ENCODE assay signal across 1 cellular context in genomic region chr7:128045766-128046165, GRCh38.
TF ChIP-seq lines count a peak whose summit lies in the region.

No MANE protein-coding gene starts in this region.

TF ChIP-seq in IMR-90, 13 proteins besides CTCF, POLR2A, EP300 and RAD21 (continued from another document):
- TF ChIP-seq ELK1 (IDR thresholded peaks at IDR 0.05; ENCODE audit: borderline replicate concordance, low read depth, low read length): no peak
- TF ChIP-seq MXI1 (IDR thresholded peaks at IDR 0.05; ENCODE audit: borderline replicate concordance, low read depth, low read length): no peak
- TF ChIP-seq RFX5 (IDR thresholded peaks at IDR 0.05; ENCODE audit: low read depth, low read length): no peak
- no peak for TF ChIP-seq MAZ (IDR thresholded peaks at IDR 0.05; ENCODE audit: borderline replicate concordance, low read depth, low read length)
- no peak for TF ChIP-seq USF2 (IDR thresholded peaks at IDR 0.05; ENCODE audit: low read depth, low read length)
- TF ChIP-seq RCOR1 (IDR thresholded peaks at IDR 0.05; ENCODE audit: insufficient replicate concordance, low read length): no peak
- TF ChIP-seq SMC3 (IDR thresholded peaks at IDR 0.05; ENCODE audit: low read depth, low read length): no peak
- TF ChIP-seq NFE2L2 (IDR thresholded peaks at IDR 0.05; ENCODE audit: low read depth, low read length): no peak
- no peak for TF ChIP-seq CEBPB (IDR thresholded peaks at IDR 0.05; ENCODE audit: low read depth, low read length)
